Comparison of ENCODE assay signal across 12 cellular contexts in genomic region chr10:79144341-79145173, GRCh38.
DNase-seq lines count a peak whose midpoint lies in the region; ATAC-seq lines count a peak whose summit lies in the region.
"Had no signal": no experiment of that assay in that cellular context is flagged by ENCODE, and none has a peak within 500 bp of the region (broad histone marks: within the 10 kb centered on the region; RNA-seq: fewer than 3 reads in every experiment).

No MANE protein-coding gene starts in this region.

- no peaks in the 10 kb centered on the region for H3K9me3 ChIP-seq in T-helper 17 cell (ENCODE audit: control insufficient read depth, low read length, poor library complexity, severe bottlenecking)
- H3K9me3 ChIP-seq in right cardiac atrium (ENCODE audit: control insufficient read depth, low read length) = no peaks in the 10 kb centered on the region

- DNase-seq in T-helper 2 cell treated with Interferon-gamma antibody and Interleukin-4, amounts not matched to agents 5 μg/mL and 100 μg/mL, for 36 hours (ENCODE audit: low spot score) = no peak
- DNase-seq in T-helper 2 cell (no peak), T-helper 17 cell (no peak), right cardiac atrium (no peak), NCI-H748 treated with DMSO at 0.1 percent for 48 hours (lab: John Stamatoyannopoulos, UW) (no peak)
- no peak for DNase-seq in stimulated activated effector memory CD8-positive, alpha-beta T cell treated with anti-CD3 and anti-CD28 coated beads, Interleukin-12 subunit alpha, Interleukin-12 subunit beta, amount 100 ng/mL, for 72 hours (ENCODE audit: low spot score in 2 of 2)
- DNase-seq: T1000 had no signal

- H3K27ac ChIP-seq in right cardiac atrium (ENCODE audit: low read length) = peak overlapping the region; percentile 66
- H3K27ac ChIP-seq: HL-60 had no signal

- no peaks in the 10 kb centered on the region for H3K27me3 ChIP-seq in right cardiac atrium (ENCODE audit: control insufficient read depth, insufficient read depth)

- no peaks in the 10 kb centered on the region for H3K9me3 Mint-ChIP-seq in T-helper 2 cell treated with Interferon-gamma antibody and Interleukin-4, amounts not matched to agents 5 μg/mL and 100 μg/mL, for 36 hours
- H3K9me3 Mint-ChIP-seq in stimulated activated effector memory CD8-positive, alpha-beta T cell treated with anti-CD3 and anti-CD28 coated beads, Interleukin-12 subunit alpha, Interleukin-12 subunit beta, amount 100 ng/mL, for 72 hours = no peaks in the 10 kb centered on the region
- H3K9me3 Mint-ChIP-seq: stimulated activated memory B cell treated with anti-CD40 and anti-IgM and Interleukin-4, amounts not matched to agents 10 μg/mL and 1 μg/mL and 100 μg/mL, for 72 hours had no signal

- H3K4me1 Mint-ChIP-seq in T-helper 2 cell treated with Interferon-gamma antibody and Interleukin-4, amounts not matched to agents 5 μg/mL and 100 μg/mL, for 36 hours (ENCODE audit: low read depth) = peaks cover 41% of the 10 kb centered on the region
- H3K4me1 Mint-ChIP-seq in T-helper 17 cell = peaks cover 43% of the 10 kb centered on the region
- peaks cover 39% of the 10 kb centered on the region for H3K4me1 Mint-ChIP-seq in stimulated activated effector memory CD8-positive, alpha-beta T cell treated with anti-CD3 and anti-CD28 coated beads, Interleukin-12 subunit alpha, Interleukin-12 subunit beta, amount 100 ng/mL, for 72 hours

- no peak for ATAC-seq in T-helper 17 cell
- no peak for ATAC-seq in right cardiac atrium
- no peak for ATAC-seq in stimulated activated effector memory CD8-positive, alpha-beta T cell treated with anti-CD3 and anti-CD28 coated beads, Interleukin-12 subunit alpha, Interleukin-12 subunit beta, amount 100 ng/mL, for 72 hours
- ATAC-seq in HG02973 (IDR thresholded peaks at IDR 0.05; ENCODE audit: unreplicated experiment) = no peak
- no peak for ATAC-seq in HG03378 (IDR thresholded peaks at IDR 0.05; ENCODE audit: unreplicated experiment)
- ATAC-seq: sciatic nerve; stimulated activated memory B cell treated with anti-CD40 and anti-IgM and Interleukin-4, amounts not matched to agents 10 μg/mL and 1 μg/mL and 100 μg/mL, for 72 hours had no signal

- H3K27me3 Mint-ChIP-seq in T-helper 2 cell treated with Interferon-gamma antibody and Interleukin-4, amounts not matched to agents 5 μg/mL and 100 μg/mL, for 36 hours (ENCODE audit: low read depth) = no peaks in the 10 kb centered on the region
- H3K27me3 Mint-ChIP-seq in T-helper 17 cell = no peaks in the 10 kb centered on the region

- H3K4me3 ChIP-seq in right cardiac atrium (ENCODE audit: low read length) = no peak overlapping the region

- peaks cover 68% of the 10 kb centered on the region for H3K4me1 ChIP-seq in right cardiac atrium (ENCODE audit: control insufficient read depth, insufficient read depth, low read length)

- H3K36me3 Mint-ChIP-seq in T-helper 2 cell treated with Interferon-gamma antibody and Interleukin-4, amounts not matched to agents 5 μg/mL and 100 μg/mL, for 36 hours (ENCODE audit: low read depth) = peaks cover 22% of the 10 kb centered on the region
- peaks cover 12% of the 10 kb centered on the region for H3K36me3 Mint-ChIP-seq in T-helper 17 cell (ENCODE audit: low read depth)
- H3K36me3 Mint-ChIP-seq in stimulated activated effector memory CD8-positive, alpha-beta T cell treated with anti-CD3 and anti-CD28 coated beads, Interleukin-12 subunit alpha, Interleukin-12 subunit beta, amount 100 ng/mL, for 72 hours = peaks cover 2% of the 10 kb centered on the region

- H3K27ac Mint-ChIP-seq in T-helper 2 cell treated with Interferon-gamma antibody and Interleukin-4, amounts not matched to agents 5 μg/mL and 100 μg/mL, for 36 hours = peak overlapping the region; percentile 29
- H3K27ac Mint-ChIP-seq in T-helper 17 cell = peak overlapping the region; percentile 94
- peak overlapping the region; percentile 14 for H3K27ac Mint-ChIP-seq in stimulated activated effector memory CD8-positive, alpha-beta T cell treated with anti-CD3 and anti-CD28 coated beads, Interleukin-12 subunit alpha, Interleukin-12 subunit beta, amount 100 ng/mL, for 72 hours
- H3K27ac Mint-ChIP-seq: stimulated activated memory B cell treated with anti-CD40 and anti-IgM and Interleukin-4, amounts not matched to agents 10 μg/mL and 1 μg/mL and 100 μg/mL, for 72 hours had no signal

- 66% methylated on average over 12 of the region's 12 CpGs for WGBS in right cardiac atrium

- peak overlapping the region; percentile 31 for H3K4me3 Mint-ChIP-seq in T-helper 2 cell treated with Interferon-gamma antibody and Interleukin-4, amounts not matched to agents 5 μg/mL and 100 μg/mL, for 36 hours
- peak overlapping the region; percentile 76 for H3K4me3 Mint-ChIP-seq in T-helper 17 cell
- no peak overlapping the region for H3K4me3 Mint-ChIP-seq in stimulated activated effector memory CD8-positive, alpha-beta T cell treated with anti-CD3 and anti-CD28 coated beads, Interleukin-12 subunit alpha, Interleukin-12 subunit beta, amount 100 ng/mL, for 72 hours
- H3K4me3 Mint-ChIP-seq: stimulated activated memory B cell treated with anti-CD40 and anti-IgM and Interleukin-4, amounts not matched to agents 10 μg/mL and 1 μg/mL and 100 μg/mL, for 72 hours had no signal

- intact Hi-C loops in right cardiac atrium (cut with DNase I) = loop anchor here in 2 of 4 donors (5.0 to 10.0 kb wide), 3 partner anchors 38 to 72 kb away; no protein-coding TSS in a partner anchor

Comparison
In these comparisons a context has a peak if more than half of its experiments do, and no peak if none do; other contexts are left out.
1. H3K27ac Mint-ChIP-seq: peak in every context shown above with its lines; median percentile 94 in T-helper 17 cell; 29 in T-helper 2 cell treated with Interferon-gamma antibody and Interleukin-4, amounts not matched to agents 5 μg/mL and 100 μg/mL, for 36 hours; 14 in stimulated activated effector memory CD8-positive, alpha-beta T cell treated with anti-CD3 and anti-CD28 coated beads, Interleukin-12 subunit alpha, Interleukin-12 subunit beta, amount 100 ng/mL, for 72 hours.